ENCODE assay signal across 18 cellular contexts in the genomic region with DNA sequence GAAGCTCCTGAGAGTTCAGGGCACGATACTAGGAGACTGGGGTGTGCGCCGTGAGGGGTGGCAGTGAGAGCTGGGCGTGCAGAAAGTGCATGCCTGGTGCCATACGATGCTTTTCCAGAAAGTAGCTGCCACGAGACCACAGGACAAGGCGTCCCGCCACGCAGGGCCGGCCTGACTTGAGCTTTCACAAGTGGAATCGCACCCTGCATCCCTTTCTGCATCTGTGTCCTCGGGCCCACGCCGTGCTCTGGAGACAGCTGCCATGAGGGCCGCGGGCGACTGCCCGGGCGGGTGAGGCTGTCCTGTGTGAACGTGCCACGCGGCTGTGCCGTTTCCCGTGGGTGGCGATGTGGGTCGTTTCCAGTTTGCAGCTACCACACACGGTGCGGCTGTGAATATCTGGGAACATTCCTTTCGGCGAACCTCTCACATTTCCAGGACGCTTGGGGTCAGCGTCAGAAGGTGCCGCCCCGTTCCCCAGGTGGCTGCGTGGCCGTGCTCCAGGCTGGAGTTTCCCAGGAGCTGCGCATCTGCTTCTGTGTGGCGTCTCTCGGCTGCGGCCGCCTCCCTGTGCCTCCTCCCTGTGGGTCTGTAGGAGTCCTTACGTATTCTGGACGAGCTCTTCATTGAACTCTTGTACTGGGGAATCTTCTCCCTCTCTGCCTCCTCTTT. TPM values are rescaled to one million over a fixed set of nuclear protein-coding genes. Genes with fewer than 3 reads are reported as not detected.
DNase-seq lines count a peak whose midpoint lies in the region; ATAC-seq and TF ChIP-seq lines count a peak whose summit lies in the region.
"Had no signal": no experiment of that assay in that cellular context is flagged by ENCODE, and none has a peak within 500 bp of the region (broad histone marks: within the 10 kb centered on the region; RNA-seq: fewer than 3 reads in every experiment).

No MANE protein-coding gene starts in this region.

- peak; percentile 6 for DNase-seq in 8988T
- peak; percentile 4 for DNase-seq in GM06990 (ENCODE audit: extremely low read depth, insufficient read length)
- DNase-seq in heart right ventricle: peak in 1 of 2 donors; percentile 25
- DNase-seq in neural progenitor cell (ENCODE audit: low spot score): no peak
- no peak for DNase-seq in nucleus accumbens (lab: John Stamatoyannopoulos, UW)
- no peak for DNase-seq in NCI-H524 treated with DMSO at 0.1 percent for 48 hours (lab: John Stamatoyannopoulos, UW)
- DNase-seq: ACHN; CD4-positive, alpha-beta T cell; DND-41; GF-D8; H7; Kasumi-1; NCI-H2029 treated with DMSO at 0.1 percent for 48 hours; NCI-H524; NK-92 treated with Interleukin-12 subunit alpha and Interleukin-12 subunit beta, amount 100 ng/mL, for 24 hours; OCI-M1 had no signal

- peaks cover 18% of the 10 kb centered on the region for H3K27me3 Mint-ChIP-seq in neural progenitor cell (ENCODE audit: insufficient read depth, low read depth)

- H3K9ac ChIP-seq in neural progenitor cell: no peak overlapping the region

- H3K79me2 ChIP-seq in neural progenitor cell (ENCODE audit: low read depth): no peaks in the 10 kb centered on the region

- H3K4me3 Mint-ChIP-seq in neural progenitor cell: peak overlapping the region; percentile 46
- H3K4me3 Mint-ChIP-seq: CD4-positive, alpha-beta T cell had no signal

- peak overlapping the region; percentile 79 for H3K27ac Mint-ChIP-seq in neural progenitor cell
- H3K27ac Mint-ChIP-seq: CD4-positive, alpha-beta T cell had no signal

- H4K20me1 ChIP-seq in neural progenitor cell (ENCODE audit: low read depth): no peaks in the 10 kb centered on the region

- H3K4me1 Mint-ChIP-seq in neural progenitor cell: peaks cover 11% of the 10 kb centered on the region

- intact Hi-C loops in heart right ventricle (cut with DNase I): loop anchor here in 5 of 10 donors (2.0 to 5.0 kb wide), 3 partner anchors 79 to 84 kb away; no protein-coding TSS in a partner anchor

- peaks cover 0 to 1% (median 0%) of the 10 kb centered on the region in 11 donors for H3K9me3 ChIP-seq in heart right ventricle
- H3K9me3 ChIP-seq in neural progenitor cell (ENCODE audit: low read depth): no peaks in the 10 kb centered on the region

- H3F3A ChIP-seq in neural progenitor cell (ENCODE audit: low read depth): no peaks in the 10 kb centered on the region

- H3K4me1 ChIP-seq in heart right ventricle (peaks cover 0 to 47% (median 3%) of the 10 kb centered on the region in 9 donors), neural progenitor cell (no peaks in the 10 kb centered on the region)

- H3K27ac ChIP-seq in heart right ventricle (peak overlapping the region; percentile 83 to 97 (median 96)), neural progenitor cell (no peak overlapping the region)
- H3K27ac ChIP-seq: SK-N-MC had no signal

- TF ChIP-seq CTCF in GM06990 (IDR thresholded peaks at IDR 0.05; ENCODE audit: insufficient read depth, low read length, poor library complexity, severe bottlenecking): no peak
- TF ChIP-seq CTCF in heart right ventricle (IDR thresholded peaks at IDR 0.05): no peak
- TF ChIP-seq CTCF in neural progenitor cell (IDR thresholded peaks at IDR 0.05): no peak

- peaks cover 3% of the 10 kb centered on the region for H3K36me3 Mint-ChIP-seq in neural progenitor cell

- H3K36me3 ChIP-seq in GM06990 (ENCODE audit: control insufficient read depth, insufficient read depth, low read length) (no peaks in the 10 kb centered on the region), heart right ventricle (peaks cover 0 to 4% (median 0%) of the 10 kb centered on the region in 9 donors), neural progenitor cell (no peaks in the 10 kb centered on the region)

- no peaks in the 10 kb centered on the region; the same call in 1 of the 2 replicates for H3K27me3 ChIP-seq in GM06990 (replicated peaks; ENCODE audit: control insufficient read depth, insufficient read depth, low read length)
- peaks cover 0 to 31% (median 7%) of the 10 kb centered on the region in 7 donors for H3K27me3 ChIP-seq in heart right ventricle
- H3K27me3 ChIP-seq in neural progenitor cell: peaks cover 76% of the 10 kb centered on the region

- H3K4me2 ChIP-seq in neural progenitor cell: no peak overlapping the region

- peaks cover 4% of the 10 kb centered on the region for H3K9me3 Mint-ChIP-seq in neural progenitor cell
- H3K9me3 Mint-ChIP-seq: CD4-positive, alpha-beta T cell had no signal

- no peak overlapping the region for H2AFZ ChIP-seq in neural progenitor cell (replicated peaks)

- H3K4me3 ChIP-seq in GM06990 (replicated peaks; ENCODE audit: low read depth, low read length) (no peak overlapping the region), heart right ventricle (peak overlapping the region in 6 of 10 donors; percentile 1 to 60 (median 51)), neural progenitor cell (no peak overlapping the region)
- H3K4me3 ChIP-seq: SK-N-MC had no signal

- 86 to 88% methylated on average over 42 to 43 of the region's 43 CpGs for WGBS in heart right ventricle, 2 donors

- ATAC-seq in heart right ventricle (no peak), GM18867 (IDR thresholded peaks at IDR 0.05; ENCODE audit: unreplicated experiment) (no peak)

RNA-seq across cellular contexts. Expression of gene PERM1, which starts 1.0 kb away (rescaled TPM):
- total RNA-seq in heart right ventricle (100 to 1,000 TPM in 8 of 10 donors, 10 to 100 TPM in 2; 66.2 to 238 (median 122) TPM), neural progenitor cell (ENCODE audit: low replicate concordance) (not detected in 2 replicates)
- polyA plus RNA-seq in heart right ventricle: 100 to 1,000 TPM in 1 of 2 donors, 10 to 100 TPM in 1; 55.1 to 513 TPM
- total RNA-seq: CD4-positive, alpha-beta T cell; H7 had no signal

RNA-seq across cellular contexts. Expression of gene PLEKHN1, which starts 16.6 kb away (rescaled TPM):
- under 1 TPM in 2 of 10 donors, not detected in 8; 0.13 to 0.30 TPM for total RNA-seq in heart right ventricle
- polyA plus RNA-seq in heart right ventricle: under 1 TPM; 0.28 to 0.37 TPM
- total RNA-seq in neural progenitor cell (ENCODE audit: low replicate concordance): 0.09 TPM in 1 of 2 replicates, not detected in the other

RNA-seq across cellular contexts. Expression of gene HES4, which starts 17.0 kb away (rescaled TPM):
- 10 to 100 TPM; 28.5 to 78.1 (median 41.6) TPM for total RNA-seq in heart right ventricle
- 10 to 100 TPM; 49.2 to 49.8 TPM for polyA plus RNA-seq in heart right ventricle
- 7.6 and 35.7 TPM in 2 replicates for total RNA-seq in neural progenitor cell (ENCODE audit: low replicate concordance)

RNA-seq across cellular contexts. Expression of gene KLHL17, which starts 22.5 kb away (rescaled TPM):
- total RNA-seq in heart right ventricle: 1 to 10 TPM; 1.3 to 6.6 (median 3.2) TPM
- polyA plus RNA-seq in heart right ventricle: 10 to 100 TPM in 1 of 2 donors, 1 to 10 TPM in 1; 7.7 to 10.2 TPM
- total RNA-seq in neural progenitor cell (ENCODE audit: low replicate concordance): 10.7 and 33.8 TPM in 2 replicates

RNA-seq across cellular contexts. Expression of gene NOC2L, which starts 23.8 kb away (rescaled TPM):
- total RNA-seq in heart right ventricle (10 to 100 TPM; 38.3 to 52.5 (median 42.6) TPM), neural progenitor cell (ENCODE audit: low replicate concordance) (39.6 and 69.1 TPM in 2 replicates)
- 10 to 100 TPM; 62.5 to 64.8 TPM for polyA plus RNA-seq in heart right ventricle

Comparison
In these comparisons a context has a peak if more than half of its experiments do, and no peak if none do; other contexts are left out.
1. DNase-seq: peak in 8988T (single experiment) and GM06990 (single experiment); none in neural progenitor cell (single experiment), nucleus accumbens (0 of 56) and NCI-H524 treated with DMSO at 0.1 percent for 48 hours (single experiment).
2. H3K4me3 ChIP-seq: peak in heart right ventricle (6 of 10); none in GM06990 (single experiment) and neural progenitor cell (single experiment).
3. RNA of gene PERM1, which starts 1.0 kb away (total RNA-seq): 66.2 to 238 TPM in heart right ventricle; not detected in neural progenitor cell; every median in the first group is over 10 times any median in the second.